In the genomic region with DNA sequence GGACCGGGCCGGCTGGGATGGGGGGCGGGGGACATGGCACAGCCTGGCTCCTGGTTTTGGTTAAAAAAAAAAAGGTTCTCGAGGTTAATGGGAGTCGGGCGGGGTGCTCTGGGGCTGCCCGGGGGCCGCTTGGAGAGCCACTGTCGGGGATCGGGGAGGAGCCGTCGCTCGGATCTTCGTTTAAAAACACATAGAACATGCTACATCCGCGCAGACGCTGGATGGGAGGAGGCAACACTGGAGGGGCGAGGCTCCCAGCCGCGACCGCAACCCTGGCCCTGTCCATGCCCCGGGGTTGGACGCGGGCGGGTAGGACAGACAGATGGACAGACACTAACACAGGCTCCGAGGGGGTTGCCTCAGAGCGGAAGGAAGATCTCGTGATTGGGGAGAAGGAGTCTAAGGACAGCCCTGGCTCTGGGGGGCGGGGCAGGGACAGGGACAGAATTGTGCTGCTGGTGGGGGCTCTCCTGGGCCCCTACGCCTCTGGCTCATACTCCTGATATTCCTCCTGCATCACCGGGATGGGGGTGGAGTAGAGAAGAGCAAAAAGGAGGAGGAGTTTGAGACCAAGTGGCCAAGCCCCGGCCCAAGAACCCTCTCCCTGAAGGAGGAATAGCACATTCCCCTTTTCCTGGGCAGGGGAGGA, we compare ENCODE assay signal across 1 cellular context.
TF ChIP-seq lines count a peak whose summit lies in the region.

No MANE protein-coding gene starts in this region.

TF ChIP-seq in GM12891, 5 proteins besides CTCF, POLR2A, EP300 and RAD21 (continued from another document):
- TF ChIP-seq PAX5 (IDR thresholded peaks at IDR 0.05; ENCODE audit: insufficient read depth, low read length, severe bottlenecking), result no peak
- TF ChIP-seq POU2F2 (IDR thresholded peaks at IDR 0.05; ENCODE audit: low read depth, low read length), result no peak
- TF ChIP-seq TAF1 (IDR thresholded peaks at IDR 0.05; ENCODE audit: low read depth, low read length), result no peak
- TF ChIP-seq SPI1 (IDR thresholded peaks at IDR 0.05; ENCODE audit: low read depth, low read length), result no peak
